Comparison of ENCODE assay signal across 27 cellular contexts in the genomic region with DNA sequence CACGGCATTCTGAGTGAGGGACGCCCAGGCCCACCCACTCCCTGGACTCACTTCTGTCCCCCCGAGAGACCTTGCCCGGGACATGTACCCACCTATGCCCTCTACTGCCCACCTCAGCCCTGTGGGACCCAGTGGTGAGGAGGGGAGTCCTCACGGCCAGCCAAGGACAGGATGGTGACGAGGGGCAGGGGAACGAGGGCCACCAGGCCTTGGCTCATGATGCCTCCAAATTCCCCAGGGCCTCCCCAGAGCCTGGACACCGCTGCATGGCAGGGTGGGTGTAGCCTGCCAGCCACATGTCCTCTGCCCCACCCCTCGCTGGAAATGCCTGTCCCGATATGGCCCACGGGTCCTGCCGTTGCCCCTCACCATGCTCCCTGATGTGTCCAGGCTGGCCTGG.
"Had no signal": no experiment of that assay in that cellular context is flagged by ENCODE, and none has a peak within 500 bp of the region (broad histone marks: within the 10 kb centered on the region; RNA-seq: fewer than 3 reads in every experiment).

No MANE protein-coding gene starts in this region.

- H3K4me3 Mint-ChIP-seq: memory B cell; mesothelial cell of epicardium; naive B cell; natural killer cell treated with Interleukin-12 subunit alpha and Interleukin-12 subunit beta and Interleukin-15 and Interleukin-18, amount 100 ng/mL, for 72 hours; neural crest cell; stimulated activated memory B cell treated with anti-CD40 and anti-IgM and Interleukin-4, amounts not matched to agents 10 μg/mL and 1 μg/mL and 100 μg/mL, for 72 hours had no signal

- DNase-seq: dorsolateral prefrontal cortex; effector CD4-positive, alpha-beta T cell; kidney; mucosa of descending colon; naive B cell; sigmoid colon; stimulated activated CD4-positive, alpha-beta T cell treated with anti-CD3 and anti-CD28 coated beads, Interleukin-2, amount 100 ng/mL, for 24 hours; stimulated activated CD4-positive, alpha-beta T cell treated with anti-CD3 and anti-CD28 coated beads, Interleukin-4, amount 100 ng/mL, for 24 hours; stimulated activated naive CD8-positive, alpha-beta T cell treated with anti-CD3 and anti-CD28 coated beads, Interleukin-15, Interleukin-2, amounts not matched to agents 100 U/mL and 50 U/mL, for 24 hours; substantia nigra; testis; tibial artery had no signal

- H3K27me3 Mint-ChIP-seq: memory B cell; naive B cell; natural killer cell treated with Interleukin-12 subunit alpha and Interleukin-12 subunit beta and Interleukin-15 and Interleukin-18, amount 100 ng/mL, for 72 hours; stimulated activated memory B cell treated with anti-CD40 and anti-IgM and Interleukin-4, amounts not matched to agents 10 μg/mL and 1 μg/mL and 100 μg/mL, for 72 hours had no signal

- FAIRE-seq: colon, kidney, urothelium cell line had no signal

- H3K4me1 ChIP-seq: gastroesophageal sphincter, heart left ventricle, parathyroid adenoma, prostate gland, right atrium auricular region, sigmoid colon, testis, tibial artery, upper lobe of left lung had no signal

- H2AFZ ChIP-seq: hepatocyte, parathyroid adenoma had no signal

- H3K36me3 ChIP-seq: prostate gland had no signal

- H3K27me3 ChIP-seq: dorsolateral prefrontal cortex, gastroesophageal sphincter, heart left ventricle, hepatocyte, right atrium auricular region, sigmoid colon, testis, tibial artery, upper lobe of left lung had no signal

- H3K4me1 Mint-ChIP-seq: memory B cell; mesothelial cell of epicardium; stimulated activated memory B cell treated with anti-CD40 and anti-IgM and Interleukin-4, amounts not matched to agents 10 μg/mL and 1 μg/mL and 100 μg/mL, for 72 hours had no signal

- ATAC-seq: gastroesophageal sphincter; heart left ventricle; mucosa of descending colon; natural killer cell treated with Interleukin-12 subunit alpha and Interleukin-12 subunit beta and Interleukin-15 and Interleukin-18, amount 100 ng/mL, for 72 hours; stimulated activated memory B cell treated with anti-CD40 and anti-IgM and Interleukin-4, amounts not matched to agents 10 μg/mL and 1 μg/mL and 100 μg/mL, for 72 hours; stimulated activated naive CD8-positive, alpha-beta T cell treated with anti-CD3 and anti-CD28 coated beads, Interleukin-15, Interleukin-2, amounts not matched to agents 100 U/mL and 50 U/mL, for 24 hours had no signal

- H3K9me3 Mint-ChIP-seq: memory B cell; mesothelial cell of epicardium; naive B cell; natural killer cell treated with Interleukin-12 subunit alpha and Interleukin-12 subunit beta and Interleukin-15 and Interleukin-18, amount 100 ng/mL, for 72 hours; neural crest cell; stimulated activated memory B cell treated with anti-CD40 and anti-IgM and Interleukin-4, amounts not matched to agents 10 μg/mL and 1 μg/mL and 100 μg/mL, for 72 hours had no signal

- H3K9ac ChIP-seq: parathyroid adenoma had no signal

- H3K27ac ChIP-seq: dorsolateral prefrontal cortex, gastroesophageal sphincter, heart left ventricle, hepatocyte, parathyroid adenoma, prostate gland, right atrium auricular region, sigmoid colon, testis, tibial artery, upper lobe of left lung had no signal

- H3K4me3 ChIP-seq: dorsolateral prefrontal cortex, gastroesophageal sphincter, heart left ventricle, hepatocyte, lung, mucosa of descending colon, prostate gland, right atrium auricular region, sigmoid colon, testis, tibial artery, upper lobe of left lung had no signal

- H3K4me2 ChIP-seq: hepatocyte had no signal

- H3K27ac Mint-ChIP-seq: memory B cell; mesothelial cell of epicardium; natural killer cell treated with Interleukin-12 subunit alpha and Interleukin-12 subunit beta and Interleukin-15 and Interleukin-18, amount 100 ng/mL, for 72 hours; stimulated activated memory B cell treated with anti-CD40 and anti-IgM and Interleukin-4, amounts not matched to agents 10 μg/mL and 1 μg/mL and 100 μg/mL, for 72 hours had no signal

- H3K79me2 ChIP-seq: hepatocyte, parathyroid adenoma had no signal

- H3K9me3 ChIP-seq: gastroesophageal sphincter, heart left ventricle, mucosa of descending colon, prostate gland, right atrium auricular region, sigmoid colon, testis, tibial artery, upper lobe of left lung had no signal

- H3K36me3 Mint-ChIP-seq: natural killer cell treated with Interleukin-12 subunit alpha and Interleukin-12 subunit beta and Interleukin-15 and Interleukin-18, amount 100 ng/mL, for 72 hours had no signal
